Comparison of ENCODE assay signal across 17 cellular contexts in the genomic region with DNA sequence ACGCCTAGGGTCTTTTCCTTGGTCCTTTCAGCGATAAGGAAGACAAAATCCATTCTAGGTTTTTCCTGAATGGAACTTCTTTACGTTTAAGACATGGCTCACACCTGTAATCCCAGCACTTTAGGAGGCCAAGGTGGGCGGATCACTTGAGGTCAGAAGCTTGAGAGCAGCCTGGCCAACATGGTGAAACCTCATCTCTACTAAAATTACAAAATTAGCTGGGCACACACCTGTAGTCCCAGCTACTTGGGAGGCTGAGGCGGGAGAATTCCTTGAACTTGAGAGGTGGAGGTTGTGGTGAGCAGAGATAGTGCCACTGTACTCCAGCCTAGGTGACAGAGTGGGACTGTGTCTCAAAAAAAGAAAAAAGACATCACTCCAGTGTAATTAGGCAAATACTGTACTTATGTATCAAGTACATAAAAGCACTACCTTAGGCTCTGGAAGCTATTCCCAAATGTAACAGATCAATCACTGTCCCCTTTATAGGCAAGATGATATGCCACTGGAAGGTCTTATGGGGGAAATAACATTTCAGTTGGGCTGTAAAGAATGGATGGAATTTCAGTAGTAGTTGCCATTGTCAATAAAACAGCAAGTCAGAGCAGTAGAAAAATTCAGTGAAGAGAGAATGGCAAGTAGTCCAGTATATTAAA. TPM values are rescaled to one million over a fixed set of nuclear protein-coding genes. Genes with fewer than 3 reads are reported as not detected.
DNase-seq lines count a peak whose midpoint lies in the region; ATAC-seq, FAIRE-seq and TF ChIP-seq lines count a peak whose summit lies in the region.
"Had no signal": no experiment of that assay in that cellular context is flagged by ENCODE, and none has a peak within 500 bp of the region (broad histone marks: within the 10 kb centered on the region; RNA-seq: fewer than 3 reads in every experiment).

No MANE protein-coding gene starts in this region.

- peaks cover 3% of the 10 kb centered on the region for H3K9me3 Mint-ChIP-seq in activated CD4-positive, alpha-beta T cell treated with anti-CD3 and anti-CD28 coated beads, Interleukin-2, amount 10 ng/mL, durations not matched to agents 24 days and 14 days
- H3K9me3 Mint-ChIP-seq in HFFc6 (no peaks in the 10 kb centered on the region), progenitor cell of endocrine pancreas (ENCODE audit: low read depth) (no peaks in the 10 kb centered on the region)
- no peaks in the 10 kb centered on the region for H3K9me3 Mint-ChIP-seq in activated T-helper 1 cell treated with anti-CD3 and anti-CD28 coated beads, Interleukin-12 subunit alpha, Interleukin-12 subunit beta, Interleukin-2, Interleukin-4 antibody, amounts not matched to agents 30 ng/mL and 10 ng/mL and 1 ng/mL, durations not matched to agents 14 hours and 24 hours and 36 hours
- H3K9me3 Mint-ChIP-seq: endodermal cell had no signal

- H3K27ac Mint-ChIP-seq in activated CD4-positive, alpha-beta T cell treated with anti-CD3 and anti-CD28 coated beads, Interleukin-2, amount 10 ng/mL, durations not matched to agents 24 days and 14 days = peak overlapping the region; percentile 48
- 0 out of 2 replicates have a peak overlapping the region, but pooled peaks have one; percentile 41 for H3K27ac Mint-ChIP-seq in HFFc6
- H3K27ac Mint-ChIP-seq in activated T-helper 1 cell treated with anti-CD3 and anti-CD28 coated beads, Interleukin-12 subunit alpha, Interleukin-12 subunit beta, Interleukin-2, Interleukin-4 antibody, amounts not matched to agents 30 ng/mL and 10 ng/mL and 1 ng/mL, durations not matched to agents 14 hours and 24 hours and 36 hours = peak overlapping the region; percentile 38
- H3K27ac Mint-ChIP-seq in progenitor cell of endocrine pancreas = peak overlapping the region; percentile 33
- H3K27ac Mint-ChIP-seq: endodermal cell had no signal

- peak; percentile 52 for DNase-seq in activated CD4-positive, alpha-beta T cell treated with anti-CD3 and anti-CD28 coated beads, Interleukin-2, amount 10 ng/mL, durations not matched to agents 24 days and 14 days
- DNase-seq in activated CD4-positive, alpha-beta T cell treated with anti-CD3 and anti-CD28 coated beads for 1 hour = no peak
- DNase-seq in HFFc6 = no peak
- DNase-seq in activated T-helper 1 cell treated with anti-CD3 and anti-CD28 coated beads, Interleukin-12 subunit alpha, Interleukin-12 subunit beta, Interleukin-2, Interleukin-4 antibody, amounts not matched to agents 30 ng/mL and 10 ng/mL and 1 ng/mL, durations not matched to agents 14 hours and 24 hours and 36 hours (ENCODE audit: low spot score) = no peak
- no peak for DNase-seq in progenitor cell of endocrine pancreas (ENCODE audit: low spot score, unreplicated experiment)
- DNase-seq in SJCRH30 = no peak
- no peak for DNase-seq in RCC 7860 (ENCODE audit: low spot score)
- no peak for DNase-seq in left colon
- DNase-seq: ACHN, DMS 273 treated with DMSO at 0.1 percent for 48 hours, endodermal cell, foreskin keratinocyte, mesenchymal stem cell, NCI-H1930, Right ventricle myocardium superior had no signal

- H3K36me3 ChIP-seq in SJCRH30 = no peaks in the 10 kb centered on the region

- no peak overlapping the region for H3K27ac ChIP-seq in SJCRH30
- H3K27ac ChIP-seq: foreskin keratinocyte, VCaP had no signal

- no peak overlapping the region for H3K4me3 ChIP-seq in SJCRH30

- H3K27me3 ChIP-seq in SJCRH30 = no peaks in the 10 kb centered on the region
- H3K27me3 ChIP-seq: foreskin keratinocyte had no signal

- no peaks in the 10 kb centered on the region for H3K9me3 ChIP-seq in SJCRH30 (replicated peaks)

- H3K4me1 Mint-ChIP-seq in activated CD4-positive, alpha-beta T cell treated with anti-CD3 and anti-CD28 coated beads, Interleukin-2, amount 10 ng/mL, durations not matched to agents 24 days and 14 days = peaks cover 61% of the 10 kb centered on the region
- H3K4me1 Mint-ChIP-seq in HFFc6 (ENCODE audit: low read depth) = peaks cover 88% of the 10 kb centered on the region
- H3K4me1 Mint-ChIP-seq in activated T-helper 1 cell treated with anti-CD3 and anti-CD28 coated beads, Interleukin-12 subunit alpha, Interleukin-12 subunit beta, Interleukin-2, Interleukin-4 antibody, amounts not matched to agents 30 ng/mL and 10 ng/mL and 1 ng/mL, durations not matched to agents 14 hours and 24 hours and 36 hours (ENCODE audit: low read depth) = peaks cover 73% of the 10 kb centered on the region
- peaks cover 51% of the 10 kb centered on the region for H3K4me1 Mint-ChIP-seq in progenitor cell of endocrine pancreas (ENCODE audit: low read depth)

- H3K27me3 Mint-ChIP-seq in activated CD4-positive, alpha-beta T cell treated with anti-CD3 and anti-CD28 coated beads, Interleukin-2, amount 10 ng/mL, durations not matched to agents 24 days and 14 days = no peaks in the 10 kb centered on the region
- H3K27me3 Mint-ChIP-seq in HFFc6 (ENCODE audit: insufficient read depth) (peaks cover 7% of the 10 kb centered on the region), progenitor cell of endocrine pancreas (no peaks in the 10 kb centered on the region)
- no peaks in the 10 kb centered on the region for H3K27me3 Mint-ChIP-seq in activated T-helper 1 cell treated with anti-CD3 and anti-CD28 coated beads, Interleukin-12 subunit alpha, Interleukin-12 subunit beta, Interleukin-2, Interleukin-4 antibody, amounts not matched to agents 30 ng/mL and 10 ng/mL and 1 ng/mL, durations not matched to agents 14 hours and 24 hours and 36 hours (ENCODE audit: insufficient read depth)

- H3K36me3 Mint-ChIP-seq in activated CD4-positive, alpha-beta T cell treated with anti-CD3 and anti-CD28 coated beads, Interleukin-2, amount 10 ng/mL, durations not matched to agents 24 days and 14 days (ENCODE audit: low read depth) = peaks cover 24% of the 10 kb centered on the region
- peaks cover 29% of the 10 kb centered on the region for H3K36me3 Mint-ChIP-seq in HFFc6 (ENCODE audit: low read depth)
- H3K36me3 Mint-ChIP-seq in activated T-helper 1 cell treated with anti-CD3 and anti-CD28 coated beads, Interleukin-12 subunit alpha, Interleukin-12 subunit beta, Interleukin-2, Interleukin-4 antibody, amounts not matched to agents 30 ng/mL and 10 ng/mL and 1 ng/mL, durations not matched to agents 14 hours and 24 hours and 36 hours (ENCODE audit: low read depth) = peaks cover 30% of the 10 kb centered on the region
- no peaks in the 10 kb centered on the region for H3K36me3 Mint-ChIP-seq in progenitor cell of endocrine pancreas (ENCODE audit: insufficient read depth)

- FAIRE-seq in RCC 7860 (lab: Jason Lieb, UNC) = no peak
- FAIRE-seq: bronchial epithelial cell had no signal

- peak overlapping the region; percentile 69 for H3K4me3 Mint-ChIP-seq in activated CD4-positive, alpha-beta T cell treated with anti-CD3 and anti-CD28 coated beads, Interleukin-2, amount 10 ng/mL, durations not matched to agents 24 days and 14 days
- H3K4me3 Mint-ChIP-seq in HFFc6 (no peak overlapping the region), progenitor cell of endocrine pancreas (ENCODE audit: low read depth) (no peak overlapping the region)
- peak overlapping the region; percentile 49 for H3K4me3 Mint-ChIP-seq in activated T-helper 1 cell treated with anti-CD3 and anti-CD28 coated beads, Interleukin-12 subunit alpha, Interleukin-12 subunit beta, Interleukin-2, Interleukin-4 antibody, amounts not matched to agents 30 ng/mL and 10 ng/mL and 1 ng/mL, durations not matched to agents 14 hours and 24 hours and 36 hours
- H3K4me3 Mint-ChIP-seq: endodermal cell had no signal

- TF ChIP-seq CTCF in HFFc6 (IDR thresholded peaks at IDR 0.05) (no peak), progenitor cell of endocrine pancreas (IDR thresholded peaks at IDR 0.05; ENCODE audit: unreplicated experiment) (no peak)

- intact Hi-C loops in activated CD4-positive, alpha-beta T cell treated with anti-CD3 and anti-CD28 coated beads, Interleukin-2, amount 10 ng/mL, durations not matched to agents 24 days and 14 days (cut with micrococcal nuclease) = no loop called here
- intact Hi-C loops in activated T-helper 1 cell treated with anti-CD3 and anti-CD28 coated beads, Interleukin-12 subunit alpha, Interleukin-12 subunit beta, Interleukin-2, Interleukin-4 antibody, amounts not matched to agents 30 ng/mL and 10 ng/mL and 1 ng/mL, durations not matched to agents 14 hours and 24 hours and 36 hours (cut with micrococcal nuclease) = no loop called here
- intact Hi-C loops in left colon (cut with DNase I, micrococcal nuclease) = no loop called here

- no peak for ATAC-seq in left colon
- ATAC-seq: foreskin keratinocyte had no signal

- H3K4me1 ChIP-seq in SJCRH30 = no peaks in the 10 kb centered on the region

RNA-seq across cellular contexts. Expression of gene STK17A, which starts 5.7 kb away (rescaled TPM):
- total RNA-seq in activated CD4-positive, alpha-beta T cell treated with anti-CD3 and anti-CD28 coated beads, Interleukin-2, amount 10 ng/mL, durations not matched to agents 24 days and 14 days = 30.8 and 33.9 TPM in 2 replicates
- total RNA-seq in HFFc6 (2021; fragmentation: NEBNext Ultra II Directional; extraction: Animal tissue kit (Norgen Biotek cat#: 25700)) = 10 to 100 TPM; 59.0 to 79.2 (median 62.8) TPM
- total RNA-seq in activated T-helper 1 cell treated with anti-CD3 and anti-CD28 coated beads, Interleukin-12 subunit alpha, Interleukin-12 subunit beta, Interleukin-2, Interleukin-4 antibody, amounts not matched to agents 30 ng/mL and 10 ng/mL and 1 ng/mL, durations not matched to agents 14 hours and 24 hours and 36 hours = 44.8 and 47.8 TPM in 2 replicates
- total RNA-seq in progenitor cell of endocrine pancreas (23.0 and 23.9 TPM in 2 replicates), left colon (10 to 100 TPM; 16.7 to 28.1 TPM)
- total RNA-seq in SJCRH30 (2014; rRNA removed; shearing (Covaris generic)) = 4.5 TPM in 2 replicates

Comparison
In these comparisons a context has a peak if more than half of its experiments do, and no peak if none do; other contexts are left out.
1. H3K4me3 Mint-ChIP-seq: peak in activated CD4-positive, alpha-beta T cell treated with anti-CD3 and anti-CD28 coated beads, Interleukin-2, amount 10 ng/mL, durations not matched to agents 24 days and 14 days (single experiment) and activated T-helper 1 cell treated with anti-CD3 and anti-CD28 coated beads, Interleukin-12 subunit alpha, Interleukin-12 subunit beta, Interleukin-2, Interleukin-4 antibody, amounts not matched to agents 30 ng/mL and 10 ng/mL and 1 ng/mL, durations not matched to agents 14 hours and 24 hours and 36 hours (single experiment); none in HFFc6 (single experiment) and progenitor cell of endocrine pancreas (single experiment).
2. Peak in every context shown above with its lines, with median percentiles within 50 percentile points of each other: H3K27ac Mint-ChIP-seq.